21 cellular contexts compared by ENCODE assay signal in genomic region chr19:2353895-2354592, GRCh38. TPM values are rescaled to one million over a fixed set of nuclear protein-coding genes. Genes with fewer than 3 reads are reported as not detected.
DNase-seq lines count a peak whose midpoint lies in the region; ATAC-seq, FAIRE-seq and TF ChIP-seq lines count a peak whose summit lies in the region.
"Had no signal": no experiment of that assay in that cellular context is flagged by ENCODE, and none has a peak within 500 bp of the region (broad histone marks: within the 10 kb centered on the region; RNA-seq: fewer than 3 reads in every experiment).

No MANE protein-coding gene starts in this region.

- H3K79me1 ChIP-seq in neuronal stem cell (ENCODE audit: low read depth, low read length) = peaks cover 2% of the 10 kb centered on the region

- H3K4me2 ChIP-seq in neuronal stem cell (ENCODE audit: insufficient read depth, low read length, poor library complexity, severe bottlenecking) = no peak overlapping the region
- H3K4me2 ChIP-seq: A549; BLaER1 treated with 17β-estradiol and CSF1 and Interleukin-3, amounts not matched to agents 10 nM and 100 nM; KMS-11 had no signal

- H3K4me1 ChIP-seq in neuronal stem cell (ENCODE audit: control insufficient read depth in 2 of 2, insufficient read depth in 1 of 2, low read depth in 1 of 2, low read length in 2 of 2) = no peaks in the 10 kb centered on the region
- H3K4me1 ChIP-seq: A549 had no signal

- peaks cover 3% of the 10 kb centered on the region for H3K27me3 ChIP-seq in brain microvascular endothelial cell (replicated peaks)
- peaks cover 0 to under 1% (median 0%) of the 10 kb centered on the region in 3 experiments for H3K27me3 ChIP-seq in neuronal stem cell (ENCODE audit: control insufficient read depth in 3 of 3, insufficient read depth in 3 of 3, low read depth in 1 of 3, low read length in 3 of 3)

- H2AFZ ChIP-seq in neuronal stem cell (ENCODE audit: low read length) = no peak overlapping the region

- peak overlapping the region; percentile 21 for H2AK5ac ChIP-seq in neuronal stem cell (ENCODE audit: low read depth, low read length)

- peak; percentile 34; the same call in 1 of the 2 replicates for TF ChIP-seq RAD21 in Ishikawa (IDR thresholded peaks at IDR 0.05; ENCODE audit: low read depth)

- H3K18ac ChIP-seq in neuronal stem cell (ENCODE audit: low read length) = no peak overlapping the region

- H3K9ac ChIP-seq in neuronal stem cell (ENCODE audit: low read depth, low read length, poor library complexity) = no peak overlapping the region
- H3K9ac ChIP-seq: BLaER1 treated with 17β-estradiol and CSF1 and Interleukin-3, amounts not matched to agents 10 nM and 100 nM; KMS-11 had no signal

- H3K4ac ChIP-seq in neuronal stem cell (ENCODE audit: low read length) = no peak overlapping the region

- H2BK5ac ChIP-seq in neuronal stem cell (ENCODE audit: low read length) = no peak overlapping the region

- no peaks in the 10 kb centered on the region for H3K36me3 ChIP-seq in brain microvascular endothelial cell (replicated peaks)
- H3K36me3 ChIP-seq in neuronal stem cell (replicated peaks in 1 of 2; ENCODE audit: control insufficient read depth in 2 of 2, insufficient read depth in 2 of 2, low read length in 2 of 2) = peaks cover 7 to 24% of the 10 kb centered on the region in 2 donors

- no peak overlapping the region for H3K14ac ChIP-seq in neuronal stem cell (ENCODE audit: low read length)

- no peak for TF ChIP-seq POLR2A in lower leg skin (IDR thresholded peaks at IDR 0.05)

- no peaks in the 10 kb centered on the region for H3K9me3 ChIP-seq in neuronal stem cell (replicated peaks in 1 of 2; ENCODE audit: control insufficient read depth in 2 of 2, insufficient read depth in 1 of 2, low read depth in 1 of 2, low read length in 2 of 2)
- H3K9me3 ChIP-seq: A549; BLaER1 treated with 17β-estradiol and CSF1 and Interleukin-3, amounts not matched to agents 10 nM and 100 nM had no signal

- intact Hi-C loops in left ventricle myocardium superior (cut with micrococcal nuclease) (no loop called here), left cardiac atrium (cut with DNase I) (no loop called here), lower leg skin (cut with DNase I; ENCODE audit: low total_unique reads) (no loop called here)

- no peak for FAIRE-seq in GM19239 (lab: Jason Lieb, UNC)
- FAIRE-seq: A549, G401.6, GM12892, HTR-8/SVneo had no signal

- DNase-seq in left ventricle myocardium superior = no peak
- no peak for DNase-seq in left cardiac atrium
- no peak for DNase-seq in brain microvascular endothelial cell
- no peak for DNase-seq in neuronal stem cell (ENCODE audit: low spot score)
- DNase-seq in lower leg skin (ENCODE audit: low spot score in 2 of 2) = no peak
- DNase-seq in GM19239 (ENCODE audit: insufficient read length, low spot score) = no peak
- no peak for DNase-seq in T-helper 2 cell
- DNase-seq: CD8-positive, alpha-beta T cell; COR-L47; DMS 273 treated with DMSO at 0.1 percent for 48 hours; DMS53; HCEC 1CT had no signal

- H3K23ac ChIP-seq in neuronal stem cell (ENCODE audit: low read depth, low read length, poor library complexity) = peak overlapping the region; percentile 31

- TF ChIP-seq EP300 in Ishikawa (IDR thresholded peaks at IDR 0.05; ENCODE audit: borderline replicate concordance) = no peak

- in situ Hi-C loops in brain microvascular endothelial cell (cut with HindIII; ENCODE audit: low pct_ligation_motif_present, low sequenced_read_pairs) = no loop called here

- H3K4me3 ChIP-seq in brain microvascular endothelial cell (ENCODE audit: low read depth, low read length) = no peak overlapping the region
- no peak overlapping the region for H3K4me3 ChIP-seq in neuronal stem cell (ENCODE audit: low read length in 2 of 2)
- no peak overlapping the region for H3K4me3 ChIP-seq in lower leg skin (ENCODE audit: low read depth, poor library complexity, severe bottlenecking)
- H3K4me3 ChIP-seq: A549; BLaER1 treated with 17β-estradiol and CSF1 and Interleukin-3, amounts not matched to agents 10 nM and 100 nM had no signal

- no peak overlapping the region for H4K8ac ChIP-seq in neuronal stem cell (ENCODE audit: low read depth, low read length)

- no peak overlapping the region for H2BK15ac ChIP-seq in neuronal stem cell (ENCODE audit: low read length)

- no peak overlapping the region for H2BK12ac ChIP-seq in neuronal stem cell (ENCODE audit: low read length)

- no peak overlapping the region for H2BK120ac ChIP-seq in neuronal stem cell (ENCODE audit: low read depth, low read length)

- no peak overlapping the region for H3K27ac ChIP-seq in brain microvascular endothelial cell
- H3K27ac ChIP-seq in neuronal stem cell (replicated peaks; ENCODE audit: low read length) = no peak overlapping the region
- H3K27ac ChIP-seq: 22Rv1; A549; BLaER1 treated with 17β-estradiol and CSF1 and Interleukin-3, amounts not matched to agents 10 nM and 100 nM; KMS-11 had no signal

- TF ChIP-seq CTCF in brain microvascular endothelial cell (IDR thresholded peaks at IDR 0.05; ENCODE audit: low read depth, low read length, missing control alignments) (peak; percentile 4), lower leg skin (IDR thresholded peaks at IDR 0.05) (no peak)

- no CpG with 5 or more reads among the region's 34 CpGs for WGBS in neuronal stem cell (ENCODE audit: extremely low coverage in 2 of 2, insufficient read length in 2 of 2, insufficient replicate concordance in 1 of 2), 2 donors
- WGBS in lower leg skin, 2 donors = 88 to 93% methylated on average over 23 to 32 of the region's 34 CpGs

- no peak overlapping the region for H4K91ac ChIP-seq in neuronal stem cell (ENCODE audit: low read depth, low read length, poor library complexity)

- ATAC-seq in left ventricle myocardium superior = peak; percentile 13
- no peak for ATAC-seq in left cardiac atrium
- ATAC-seq: A549; CD8-positive, alpha-beta T cell had no signal

TF ChIP-seq in Ishikawa, 13 proteins besides CTCF, POLR2A, EP300 and RAD21:
- TF ChIP-seq, protein P1, sequence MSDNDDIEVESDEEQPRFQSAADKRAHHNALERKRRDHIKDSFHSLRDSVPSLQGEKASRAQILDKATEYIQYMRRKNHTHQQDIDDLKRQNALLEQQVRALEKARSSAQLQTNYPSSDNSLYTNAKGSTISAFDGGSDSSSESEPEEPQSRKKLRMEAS (IDR thresholded peaks at IDR 0.05) = 0 out of 2 replicates have a peak, but pooled peaks have one; percentile 28
- no peak for TF ChIP-seq CREB1 (IDR thresholded peaks at IDR 0.05; ENCODE audit: low read depth)
TF ChIP-seq in Ishikawa: peak in this region for 1.

RNA-seq across cellular contexts. Expression of gene TMPRSS9, which starts 6.0 kb away (rescaled TPM):
- not detected for total RNA-seq in left ventricle myocardium superior
- not detected for total RNA-seq in left cardiac atrium
- 0.04 TPM for polyA plus RNA-seq in neuronal stem cell (2013, experiment 1 of 2)
- 0.03 TPM for polyA plus RNA-seq in neuronal stem cell (2013, experiment 2 of 2)
- total RNA-seq in lower leg skin = not detected
- total RNA-seq: CD8-positive, alpha-beta T cell had no signal
- polyA plus RNA-seq: IgD-negative memory B cell had no signal

RNA-seq across cellular contexts. Expression of gene SPPL2B, which starts 25.6 kb away (rescaled TPM):
- 25.9 TPM for total RNA-seq in left ventricle myocardium superior
- 10 to 100 TPM; 22.9 to 33.7 TPM for total RNA-seq in left cardiac atrium
- polyA plus RNA-seq in neuronal stem cell (2013, experiment 1 of 2) = 32.8 TPM
- 31.5 TPM for polyA plus RNA-seq in neuronal stem cell (2013, experiment 2 of 2)
- total RNA-seq in lower leg skin = 10 to 100 TPM; 36.1 to 84.7 (median 51.0) TPM

RNA-seq across cellular contexts. Expression of gene LSM7, which starts 25.7 kb away (rescaled TPM):
- 43.8 TPM for total RNA-seq in left ventricle myocardium superior
- 10 to 100 TPM; 43.6 to 47.7 TPM for total RNA-seq in left cardiac atrium
- 368 TPM for polyA plus RNA-seq in neuronal stem cell (2013, experiment 1 of 2)
- 371 TPM for polyA plus RNA-seq in neuronal stem cell (2013, experiment 2 of 2)
- 100 to 1,000 TPM in 2 of 4 donors, 10 to 100 TPM in 2; 57.2 to 140 (median 94.9) TPM for total RNA-seq in lower leg skin

RNA-seq across cellular contexts. Expression of gene LINGO3, which starts 46.1 kb away (rescaled TPM):
- total RNA-seq in left ventricle myocardium superior (not detected), left cardiac atrium (not detected), lower leg skin (under 1 TPM in 1 of 4 donors, not detected in 3; 0.26 TPM)
- 0.99 TPM for polyA plus RNA-seq in neuronal stem cell (2013, experiment 1 of 2)
- polyA plus RNA-seq in neuronal stem cell (2013, experiment 2 of 2) = 1.1 TPM
- polyA plus RNA-seq: A549 had no signal
